Comparison of ENCODE assay signal across 2 cellular contexts in genomic region chr12:47376937-47377336, GRCh38.
TF ChIP-seq lines count a peak whose summit lies in the region.

No MANE protein-coding gene starts in this region.

TF ChIP-seq in liver, 16 proteins besides CTCF, POLR2A, EP300 and RAD21 (continued from another document):
- TF ChIP-seq REST (IDR thresholded peaks at IDR 0.05) (no peak), ATF3 (IDR thresholded peaks at IDR 0.05) (no peak), FOXA1 (IDR thresholded peaks at IDR 0.05) (no peak), FOXA2 (IDR thresholded peaks at IDR 0.05) (no peak), GABPA (IDR thresholded peaks at IDR 0.05 in 1 of 2, conservative IDR thresholded peaks at IDR 0.05 in 1 of 2) (no peak), MAX (IDR thresholded peaks at IDR 0.05) (no peak), NR2F2 (IDR thresholded peaks at IDR 0.05) (no peak)
TF ChIP-seq in liver: peak in this region for 0.

TF ChIP-seq in HepG2, 621 proteins besides CTCF, POLR2A, EP300 and RAD21 (continued from another document):
- no peak for TF ChIP-seq PRDM10 (CRISPR knock-in tag; IDR thresholded peaks at IDR 0.05; ENCODE audit: low read depth)
- TF ChIP-seq RARA (CRISPR knock-in tag; IDR thresholded peaks at IDR 0.05) = no peak
- no peak for TF ChIP-seq MAF1 (CRISPR knock-in tag; IDR thresholded peaks at IDR 0.05; ENCODE audit: borderline replicate concordance)
- no peak for TF ChIP-seq SP5 (CRISPR knock-in tag; IDR thresholded peaks at IDR 0.05; ENCODE audit: borderline replicate concordance, low read depth)
- no peak for TF ChIP-seq ZNF615 (CRISPR knock-in tag; IDR thresholded peaks at IDR 0.05; ENCODE audit: borderline replicate concordance)
- no peak for TF ChIP-seq AKAP8 (CRISPR knock-in tag; IDR thresholded peaks at IDR 0.05)
- no peak for TF ChIP-seq SKIL (CRISPR knock-in tag; IDR thresholded peaks at IDR 0.05; ENCODE audit: borderline replicate concordance)
- no peak for TF ChIP-seq ZNF652 (CRISPR knock-in tag; IDR thresholded peaks at IDR 0.05; ENCODE audit: borderline replicate concordance, low read depth)
- TF ChIP-seq TCF7L2 (IDR thresholded peaks at IDR 0.05; ENCODE audit: low read depth, low read length) = no peak
- no peak for TF ChIP-seq NFATC3 (CRISPR knock-in tag; IDR thresholded peaks at IDR 0.05)
- TF ChIP-seq ZNF446 (CRISPR knock-in tag; IDR thresholded peaks at IDR 0.05) = no peak
